ENCODE assay signal across 16 cellular contexts in the genomic region with DNA sequence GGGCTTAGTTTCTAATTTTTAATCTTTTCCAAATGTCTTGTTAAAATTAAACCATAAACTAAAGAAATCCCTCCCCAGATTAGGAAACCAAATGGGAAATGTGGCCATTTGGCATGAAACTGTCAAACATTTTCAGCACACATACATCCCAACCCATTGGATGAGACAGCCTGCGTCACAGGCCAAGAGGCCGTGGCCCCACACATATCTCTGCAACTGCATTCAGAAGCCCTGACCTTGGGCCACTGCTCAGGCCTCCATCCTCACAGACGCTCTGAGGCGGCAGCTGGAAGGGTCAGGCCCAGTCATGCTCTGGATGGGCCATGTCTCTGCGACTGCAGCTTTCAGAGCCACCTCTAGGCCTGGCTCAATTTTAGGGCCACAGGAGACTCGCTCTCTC.
DNase-seq lines count a peak whose midpoint lies in the region; ATAC-seq, FAIRE-seq and TF ChIP-seq lines count a peak whose summit lies in the region.
"Had no signal": no experiment of that assay in that cellular context is flagged by ENCODE, and none has a peak within 500 bp of the region (broad histone marks: within the 10 kb centered on the region; RNA-seq: fewer than 3 reads in every experiment).

No MANE protein-coding gene starts in this region.

- no peak overlapping the region for H3K4me3 Mint-ChIP-seq in osteocyte (ENCODE audit: unreplicated experiment)
- no peak overlapping the region for H3K4me3 Mint-ChIP-seq in activated naive CD4-positive, alpha-beta T cell treated with anti-CD3 and anti-CD28 coated beads for 36 hours
- H3K4me3 Mint-ChIP-seq: activated CD4-positive, alpha-beta T cell treated with anti-CD3 and anti-CD28 coated beads for 36 hours; activated T-cell treated with anti-CD3 and anti-CD28 coated beads, Interleukin-2, amount 50 U/mL, for 24 hours; memory B cell; stimulated activated naive CD8-positive, alpha-beta T cell treated with anti-CD3 and anti-CD28 coated beads, Interleukin-15, Interleukin-2, amounts not matched to agents 100 ng/mL and 50 ng/mL, for 24 hours; T-cell had no signal

- intact Hi-C loops in adrenal gland (cut with DNase I), result no loop called here
- intact Hi-C loops in left ventricle myocardium inferior (cut with micrococcal nuclease), result no loop called here
- intact Hi-C loops in pancreas (cut with DNase I), result no loop called here
- intact Hi-C loops in aorta (cut with DNase I), result no loop called here
- intact Hi-C loops in activated naive CD4-positive, alpha-beta T cell treated with anti-CD3 and anti-CD28 coated beads for 36 hours (cut with micrococcal nuclease), result no loop called here

- no peaks in the 10 kb centered on the region for H3K9me3 ChIP-seq in adrenal gland (replicated peaks in 1 of 3)
- H3K9me3 ChIP-seq in left ventricle myocardium inferior (replicated peaks), result peaks cover 8% of the 10 kb centered on the region
- no peaks in the 10 kb centered on the region for H3K9me3 ChIP-seq in pancreas
- no peaks in the 10 kb centered on the region for H3K9me3 ChIP-seq in aorta (ENCODE audit: control insufficient read depth, low read length)
- H3K9me3 ChIP-seq: Caco-2, prostate gland had no signal

- TF ChIP-seq CTCF in adrenal gland (IDR thresholded peaks at IDR 0.05) (peak in 2 of 6 experiments; percentile 24 to 27), left ventricle myocardium inferior (IDR thresholded peaks at IDR 0.05; ENCODE audit: borderline replicate concordance) (no peak), pancreas (IDR thresholded peaks at IDR 0.05) (no peak), osteocyte (IDR thresholded peaks at IDR 0.05) (no peak)

- CTCF ChIA-PET in activated naive CD4-positive, alpha-beta T cell treated with anti-CD3 and anti-CD28 coated beads for 36 hours (lab: Charles Lee), result interaction anchor here (0.6 kb wide), 1 partner anchor 561 kb away, joined by 4 read pairs; no protein-coding TSS in a partner anchor

- 60 to 84% (median 77%) methylated on average over 4 to 6 of the region's 6 CpGs for WGBS in adrenal gland, 4 donors
- WGBS in pancreas, 2 donors, result 91 to 92% methylated on average over 6 of the region's 6 CpGs
- WGBS in aorta, 2 donors, result 93 to 97% methylated on average over 6 of the region's 6 CpGs

- H3K27ac ChIP-seq in adrenal gland (peak overlapping the region in 2 of 5 donors; percentile 65 to 85), left ventricle myocardium inferior (replicated peaks) (peak overlapping the region; percentile 66), pancreas (peak overlapping the region in 1 of 4 donors; percentile 9), aorta (ENCODE audit: low read depth in 1 of 2, low read length in 2 of 2) (no peak overlapping the region)
- H3K27ac ChIP-seq: PC-9, prostate gland had no signal

- no peak for FAIRE-seq in pancreas (lab: Jason Lieb, UNC)

- H3K27ac Mint-ChIP-seq in osteocyte (ENCODE audit: unreplicated experiment), result no peak overlapping the region
- no peak overlapping the region for H3K27ac Mint-ChIP-seq in activated naive CD4-positive, alpha-beta T cell treated with anti-CD3 and anti-CD28 coated beads for 36 hours
- H3K27ac Mint-ChIP-seq: activated CD4-positive, alpha-beta T cell treated with anti-CD3 and anti-CD28 coated beads for 36 hours; activated T-cell treated with anti-CD3 and anti-CD28 coated beads, Interleukin-2, amount 50 U/mL, for 24 hours; memory B cell; stimulated activated naive CD8-positive, alpha-beta T cell treated with anti-CD3 and anti-CD28 coated beads, Interleukin-15, Interleukin-2, amounts not matched to agents 100 ng/mL and 50 ng/mL, for 24 hours; T-cell had no signal

- H3K36me3 Mint-ChIP-seq in osteocyte (ENCODE audit: unreplicated experiment), result no peaks in the 10 kb centered on the region
- no peaks in the 10 kb centered on the region for H3K36me3 Mint-ChIP-seq in activated naive CD4-positive, alpha-beta T cell treated with anti-CD3 and anti-CD28 coated beads for 36 hours (ENCODE audit: low read depth)
- H3K36me3 Mint-ChIP-seq: memory B cell, T-cell had no signal

- peak in 3 of 4 donors; percentile 18 to 68 (median 48) for ATAC-seq in pancreas
- peak; percentile 80 for ATAC-seq in aorta (ENCODE audit: low FRiP score)
- no peak for ATAC-seq in HG03457 (IDR thresholded peaks at IDR 0.05; ENCODE audit: unreplicated experiment)
- ATAC-seq: activated CD4-positive, alpha-beta T cell treated with anti-CD3 and anti-CD28 coated beads for 36 hours; T-cell had no signal

- no peaks in the 10 kb centered on the region for H3K27me3 ChIP-seq in adrenal gland
- no peaks in the 10 kb centered on the region for H3K27me3 ChIP-seq in left ventricle myocardium inferior (ENCODE audit: low read depth)
- no peaks in the 10 kb centered on the region for H3K27me3 ChIP-seq in pancreas
- H3K27me3 ChIP-seq in aorta (ENCODE audit: control insufficient read depth in 1 of 2, insufficient read depth in 2 of 2, low read length in 1 of 2), result no peaks in the 10 kb centered on the region

- DNase-seq in adrenal gland (peak in 6 of 7 donors; percentile 54 to 89 (median 65)), left ventricle myocardium inferior (peak; percentile 80), pancreas (peak in 4 of 6 donors; percentile 21 to 43 (median 26)), aorta (peak; percentile 57 to 81), osteocyte (ENCODE audit: extremely low spot score, unreplicated experiment) (no peak)
- no peak for DNase-seq in activated naive CD4-positive, alpha-beta T cell treated with anti-CD3 and anti-CD28 coated beads for 36 hours
- DNase-seq: activated CD4-positive, alpha-beta T cell treated with anti-CD3 and anti-CD28 coated beads for 36 hours; activated T-cell treated with anti-CD3 and anti-CD28 coated beads, Interleukin-2, amount 50 U/mL, for 24 hours; amygdala; Caco-2; PC-9; T-cell had no signal

- H3K4me1 ChIP-seq in adrenal gland (replicated peaks in 1 of 2) (peaks cover 8 to 37% of the 10 kb centered on the region in 2 donors), left ventricle myocardium inferior (peaks cover 34% of the 10 kb centered on the region), pancreas (no peaks in the 10 kb centered on the region), aorta (ENCODE audit: control insufficient read depth in 1 of 2, insufficient read depth in 2 of 2, low read length in 2 of 2) (no peaks in the 10 kb centered on the region)
- H3K4me1 ChIP-seq: Caco-2, prostate gland had no signal

- H3K4me3 ChIP-seq in adrenal gland (no peak overlapping the region), left ventricle myocardium inferior (no peak overlapping the region), pancreas (no peak overlapping the region), aorta (ENCODE audit: low read length in 2 of 2) (no peak overlapping the region)
- H3K4me3 ChIP-seq: PC-9, prostate gland had no signal

- H3K27me3 Mint-ChIP-seq in osteocyte (ENCODE audit: unreplicated experiment), result no peaks in the 10 kb centered on the region
- peaks cover 2% of the 10 kb centered on the region for H3K27me3 Mint-ChIP-seq in activated naive CD4-positive, alpha-beta T cell treated with anti-CD3 and anti-CD28 coated beads for 36 hours (ENCODE audit: low read depth)

- no peak for TF ChIP-seq POLR2A in adrenal gland (IDR thresholded peaks at IDR 0.05)

- H3K36me3 ChIP-seq in adrenal gland (replicated peaks in 1 of 2) (no peaks in the 10 kb centered on the region), left ventricle myocardium inferior (no peaks in the 10 kb centered on the region), pancreas (no peaks in the 10 kb centered on the region), aorta (ENCODE audit: control insufficient read depth in 1 of 2, insufficient read depth in 2 of 2, low read length in 1 of 2) (no peaks in the 10 kb centered on the region)
- H3K36me3 ChIP-seq: prostate gland had no signal

- H3K9me3 Mint-ChIP-seq in osteocyte (ENCODE audit: unreplicated experiment), result peaks cover 11% of the 10 kb centered on the region
- H3K9me3 Mint-ChIP-seq in activated naive CD4-positive, alpha-beta T cell treated with anti-CD3 and anti-CD28 coated beads for 36 hours, result no peaks in the 10 kb centered on the region
- H3K9me3 Mint-ChIP-seq: activated T-cell treated with anti-CD3 and anti-CD28 coated beads, Interleukin-2, amount 50 U/mL, for 24 hours; stimulated activated naive CD8-positive, alpha-beta T cell treated with anti-CD3 and anti-CD28 coated beads, Interleukin-15, Interleukin-2, amounts not matched to agents 100 ng/mL and 50 ng/mL, for 24 hours; T-cell had no signal

- H3K4me1 Mint-ChIP-seq in osteocyte (ENCODE audit: unreplicated experiment), result peaks cover 16% of the 10 kb centered on the region
- H3K4me1 Mint-ChIP-seq in activated naive CD4-positive, alpha-beta T cell treated with anti-CD3 and anti-CD28 coated beads for 36 hours (ENCODE audit: low read depth), result no peaks in the 10 kb centered on the region
- H3K4me1 Mint-ChIP-seq: activated CD4-positive, alpha-beta T cell treated with anti-CD3 and anti-CD28 coated beads for 36 hours; memory B cell; T-cell had no signal

Comparison
In these comparisons a context has a peak if more than half of its experiments do, and no peak if none do; other contexts are left out.
1. DNase-seq: peak in adrenal gland (6 of 7), left ventricle myocardium inferior (single experiment), pancreas (4 of 6) and aorta (2 of 2); none in osteocyte (single experiment) and activated naive CD4-positive, alpha-beta T cell treated with anti-CD3 and anti-CD28 coated beads for 36 hours (single experiment).